ENCODE assay signal across 21 cellular contexts in genomic region chr18:76457475-76457874, GRCh38. TPM values are rescaled to one million over a fixed set of nuclear protein-coding genes. Genes with fewer than 3 reads are reported as not detected.
DNase-seq lines count a peak whose midpoint lies in the region; ATAC-seq and TF ChIP-seq lines count a peak whose summit lies in the region.
"Had no signal": no experiment of that assay in that cellular context is flagged by ENCODE, and none has a peak within 500 bp of the region (broad histone marks: within the 10 kb centered on the region; RNA-seq: fewer than 3 reads in every experiment).

No MANE protein-coding gene starts in this region.

- TF ChIP-seq CTCF in glutamatergic neuron (IDR thresholded peaks at IDR 0.05; ENCODE audit: partially characterized antibody, unreplicated experiment) (no peak), MM.1S (IDR thresholded peaks at IDR 0.05; ENCODE audit: low read length) (no peak)

- H3K9me3 Mint-ChIP-seq in glutamatergic neuron (ENCODE audit: unreplicated experiment) = peaks cover 16% of the 10 kb centered on the region
- H3K9me3 Mint-ChIP-seq: activated T-cell treated with anti-CD3 and anti-CD28 coated beads, Interleukin-2, amount 50 U/mL, for 24 hours; immature natural killer cell had no signal

- H2AFZ ChIP-seq in Karpas-422 (ENCODE audit: low read length) (no peak overlapping the region), MM.1S (ENCODE audit: low read length) (no peak overlapping the region)

- H3K9ac ChIP-seq in BLaER1 treated with 17β-estradiol and CSF1 and Interleukin-3, amounts not matched to agents 10 nM and 100 nM = peak overlapping the region in 5 of 11 experiments; percentile 3 to 13 (median 11); a peak in 6 of 22 replicates
- H3K9ac ChIP-seq in Karpas-422 (ENCODE audit: low read length) (no peak overlapping the region; the same call in 1 of the 2 replicates), MM.1S (ENCODE audit: low read length) (no peak overlapping the region)

- no peak for DNase-seq in Karpas-422
- no peak for DNase-seq in glutamatergic neuron
- peak; percentile 30 for DNase-seq in renal cortical epithelial cell (ENCODE audit: low read depth)
- no peak for DNase-seq in NCI-H345 treated with DMSO at 0.1 percent for 48 hours (lab: John Stamatoyannopoulos, UW; ENCODE audit: unreplicated experiment)
- no peak for DNase-seq in activated naive CD4-positive, alpha-beta T cell treated with anti-CD3 and anti-CD28 coated beads, Interleukin-2, amount 50 U/mL, for 16 hours
- no peak for DNase-seq in MM.1S
- DNase-seq: activated CD4-positive, alpha-beta T cell treated with anti-CD3 and anti-CD28 coated beads for 48 hours; activated T-cell treated with anti-CD3 and anti-CD28 coated beads, Interleukin-2, amount 50 U/mL, for 24 hours; dorsolateral prefrontal cortex; esophagus squamous epithelium; GDM1; immature natural killer cell; NCI-H1417 treated with DMSO at 0.1 percent for 48 hours; NCI-H2171; NCI-H774; right cardiac atrium; stimulated activated CD4-positive, alpha-beta T cell treated with anti-CD3 and anti-CD28 coated beads, Interleukin-4, amount 100 ng/mL, for 1 hour had no signal

- H4K20me1 ChIP-seq in BLaER1 treated with 17β-estradiol and CSF1 and Interleukin-3, amounts not matched to agents 10 nM and 100 nM = peaks cover 11 to 100% (median 68%) of the 10 kb centered on the region in 11 experiments; a peak in 16 of 22 replicates
- H4K20me1 ChIP-seq in Karpas-422 (ENCODE audit: insufficient read depth, low read depth, low read length) (peaks cover 76% of the 10 kb centered on the region), MM.1S (ENCODE audit: insufficient read depth, low read length) (no peaks in the 10 kb centered on the region)

- H3K27ac Mint-ChIP-seq in glutamatergic neuron (ENCODE audit: unreplicated experiment) = peak overlapping the region; percentile 60
- H3K27ac Mint-ChIP-seq: activated naive CD8-positive, alpha-beta T cell; activated T-cell treated with anti-CD3 and anti-CD28 coated beads, Interleukin-2, amount 50 U/mL, for 24 hours; immature natural killer cell had no signal

- no peak overlapping the region for H3K4me3 Mint-ChIP-seq in glutamatergic neuron (ENCODE audit: unreplicated experiment)
- H3K4me3 Mint-ChIP-seq: activated naive CD8-positive, alpha-beta T cell; activated T-cell treated with anti-CD3 and anti-CD28 coated beads, Interleukin-2, amount 50 U/mL, for 24 hours; immature natural killer cell had no signal

- H3K27me3 Mint-ChIP-seq in glutamatergic neuron (ENCODE audit: unreplicated experiment) = peaks cover 22% of the 10 kb centered on the region
- H3K27me3 Mint-ChIP-seq: activated naive CD8-positive, alpha-beta T cell; activated T-cell treated with anti-CD3 and anti-CD28 coated beads, Interleukin-2, amount 50 U/mL, for 24 hours had no signal

- H3K9me2 ChIP-seq in Karpas-422 (replicated peaks; ENCODE audit: insufficient read depth, low read length) (no peaks in the 10 kb centered on the region), MM.1S (replicated peaks; ENCODE audit: insufficient read depth, low read length) (no peaks in the 10 kb centered on the region)

- ATAC-seq in esophagus mucosa = no peak
- ATAC-seq: right cardiac atrium had no signal

- H3K27me3 ChIP-seq in BLaER1 treated with 17β-estradiol and CSF1 and Interleukin-3, amounts not matched to agents 10 nM and 100 nM = no peaks in the 10 kb centered on the region
- H3K27me3 ChIP-seq in Karpas-422 (ENCODE audit: low read length) (no peaks in the 10 kb centered on the region), MM.1S (replicated peaks; ENCODE audit: insufficient read depth, low read length) (no peaks in the 10 kb centered on the region)
- H3K27me3 ChIP-seq: esophagus squamous epithelium, Peyer's patch had no signal

- peaks cover 76 to 100% (median 90%) of the 10 kb centered on the region in 10 experiments for H3K4me1 ChIP-seq in BLaER1 treated with 17β-estradiol and CSF1 and Interleukin-3, amounts not matched to agents 10 nM and 100 nM
- peaks cover 78% of the 10 kb centered on the region for H3K4me1 ChIP-seq in Karpas-422 (ENCODE audit: low read length)
- H3K4me1 ChIP-seq in MM.1S (ENCODE audit: low read length) = no peaks in the 10 kb centered on the region

- H3K4me2 ChIP-seq in BLaER1 treated with 17β-estradiol and CSF1 and Interleukin-3, amounts not matched to agents 10 nM and 100 nM = peak overlapping the region; percentile 53 to 89 (median 73)
- peak overlapping the region; percentile 71 for H3K4me2 ChIP-seq in Karpas-422 (ENCODE audit: low read depth, low read length, poor library complexity, severe bottlenecking)
- no peak overlapping the region for H3K4me2 ChIP-seq in MM.1S (ENCODE audit: low read depth, low read length)

- no peaks in the 10 kb centered on the region for H3F3A ChIP-seq in MM.1S (ENCODE audit: insufficient read depth, low read length)

- H3K4me1 Mint-ChIP-seq in glutamatergic neuron (ENCODE audit: low read depth, unreplicated experiment) = peaks cover 76% of the 10 kb centered on the region

- H3K36me3 ChIP-seq in BLaER1 treated with 17β-estradiol and CSF1 and Interleukin-3, amounts not matched to agents 10 nM and 100 nM = peaks cover 32 to 49% (median 44%) of the 10 kb centered on the region in 11 experiments
- H3K36me3 ChIP-seq in Karpas-422 (ENCODE audit: insufficient read depth, low read length) (peaks cover 11% of the 10 kb centered on the region), MM.1S (replicated peaks; ENCODE audit: insufficient read depth, low read length) (no peaks in the 10 kb centered on the region)

- H3K36me3 Mint-ChIP-seq in glutamatergic neuron (ENCODE audit: unreplicated experiment) = peaks cover 5% of the 10 kb centered on the region

- peaks cover 0 to 5% (median 0%) of the 10 kb centered on the region in 11 experiments; a peak in 1 of 22 replicates for H3K9me3 ChIP-seq in BLaER1 treated with 17β-estradiol and CSF1 and Interleukin-3, amounts not matched to agents 10 nM and 100 nM (replicated peaks in 1 of 11)
- H3K9me3 ChIP-seq in Karpas-422 (ENCODE audit: low read length) (no peaks in the 10 kb centered on the region), MM.1S (replicated peaks; ENCODE audit: insufficient read depth, low read length) (no peaks in the 10 kb centered on the region)
- H3K9me3 ChIP-seq: esophagus squamous epithelium, Peyer's patch had no signal

- H3K27ac ChIP-seq in BLaER1 treated with 17β-estradiol and CSF1 and Interleukin-3, amounts not matched to agents 10 nM and 100 nM = peak overlapping the region in 9 of 11 experiments; percentile 21 to 89 (median 50); a peak in 17 of 22 replicates
- H3K27ac ChIP-seq in Karpas-422 (ENCODE audit: low read length) = peak overlapping the region; percentile 72
- H3K27ac ChIP-seq in MM.1S (ENCODE audit: low read length) = no peak overlapping the region
- H3K27ac ChIP-seq: dorsolateral prefrontal cortex, esophagus squamous epithelium, Peyer's patch had no signal

- H3K4me3 ChIP-seq in BLaER1 treated with 17β-estradiol and CSF1 and Interleukin-3, amounts not matched to agents 10 nM and 100 nM = 0 out of 20 replicates have a peak overlapping the region, but pooled peaks of 1 of the 10 experiments have one; percentile 13
- H3K4me3 ChIP-seq in Karpas-422 (ENCODE audit: low read length) (peak overlapping the region; percentile 52), MM.1S (ENCODE audit: low read length) (no peak overlapping the region)
- H3K4me3 ChIP-seq: dorsolateral prefrontal cortex, esophagus squamous epithelium, Peyer's patch had no signal

- H3K79me2 ChIP-seq in Karpas-422 (ENCODE audit: low read length) = peaks cover 100% of the 10 kb centered on the region
- no peaks in the 10 kb centered on the region for H3K79me2 ChIP-seq in MM.1S (ENCODE audit: low read length)

RNA-seq across cellular contexts. Expression of gene ZNF516, which starts 37.6 kb away (rescaled TPM):
- 41.0 and 53.3 TPM in 2 replicates for total RNA-seq in Karpas-422 (2014; rRNA removed; shearing (Covaris generic); ENCODE audit: low replicate concordance)
- total RNA-seq in glutamatergic neuron (ENCODE audit: unreplicated experiment) = 192 TPM
- total RNA-seq in renal cortical epithelial cell = 20.5 and 26.7 TPM in 2 replicates
- total RNA-seq in esophagus mucosa = 19.3 TPM
